ENCODE assay signal across 1 cellular context in the genomic region with DNA sequence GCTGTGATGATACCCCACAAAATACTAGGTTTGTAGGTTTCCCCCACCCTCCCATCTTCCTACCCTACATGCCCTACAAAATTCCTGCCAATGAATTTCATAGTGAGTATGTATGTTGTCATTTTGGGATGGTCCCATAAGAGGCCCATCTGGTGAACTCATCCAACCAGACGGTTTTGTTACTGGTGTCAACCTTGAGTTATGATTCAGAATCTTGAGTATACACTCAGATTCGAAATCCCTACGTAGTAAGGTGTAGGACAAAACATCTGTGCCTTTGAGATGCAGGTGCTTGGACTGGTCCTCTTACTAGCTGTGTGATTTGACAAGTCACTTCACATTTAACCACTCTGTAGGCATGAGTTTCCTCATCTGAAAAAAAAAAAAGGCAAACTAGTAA.
TF ChIP-seq lines count a peak whose summit lies in the region.

No MANE protein-coding gene starts in this region.

TF ChIP-seq in K562, 482 proteins besides CTCF, POLR2A, EP300 and RAD21:
- TF ChIP-seq, protein P1, sequence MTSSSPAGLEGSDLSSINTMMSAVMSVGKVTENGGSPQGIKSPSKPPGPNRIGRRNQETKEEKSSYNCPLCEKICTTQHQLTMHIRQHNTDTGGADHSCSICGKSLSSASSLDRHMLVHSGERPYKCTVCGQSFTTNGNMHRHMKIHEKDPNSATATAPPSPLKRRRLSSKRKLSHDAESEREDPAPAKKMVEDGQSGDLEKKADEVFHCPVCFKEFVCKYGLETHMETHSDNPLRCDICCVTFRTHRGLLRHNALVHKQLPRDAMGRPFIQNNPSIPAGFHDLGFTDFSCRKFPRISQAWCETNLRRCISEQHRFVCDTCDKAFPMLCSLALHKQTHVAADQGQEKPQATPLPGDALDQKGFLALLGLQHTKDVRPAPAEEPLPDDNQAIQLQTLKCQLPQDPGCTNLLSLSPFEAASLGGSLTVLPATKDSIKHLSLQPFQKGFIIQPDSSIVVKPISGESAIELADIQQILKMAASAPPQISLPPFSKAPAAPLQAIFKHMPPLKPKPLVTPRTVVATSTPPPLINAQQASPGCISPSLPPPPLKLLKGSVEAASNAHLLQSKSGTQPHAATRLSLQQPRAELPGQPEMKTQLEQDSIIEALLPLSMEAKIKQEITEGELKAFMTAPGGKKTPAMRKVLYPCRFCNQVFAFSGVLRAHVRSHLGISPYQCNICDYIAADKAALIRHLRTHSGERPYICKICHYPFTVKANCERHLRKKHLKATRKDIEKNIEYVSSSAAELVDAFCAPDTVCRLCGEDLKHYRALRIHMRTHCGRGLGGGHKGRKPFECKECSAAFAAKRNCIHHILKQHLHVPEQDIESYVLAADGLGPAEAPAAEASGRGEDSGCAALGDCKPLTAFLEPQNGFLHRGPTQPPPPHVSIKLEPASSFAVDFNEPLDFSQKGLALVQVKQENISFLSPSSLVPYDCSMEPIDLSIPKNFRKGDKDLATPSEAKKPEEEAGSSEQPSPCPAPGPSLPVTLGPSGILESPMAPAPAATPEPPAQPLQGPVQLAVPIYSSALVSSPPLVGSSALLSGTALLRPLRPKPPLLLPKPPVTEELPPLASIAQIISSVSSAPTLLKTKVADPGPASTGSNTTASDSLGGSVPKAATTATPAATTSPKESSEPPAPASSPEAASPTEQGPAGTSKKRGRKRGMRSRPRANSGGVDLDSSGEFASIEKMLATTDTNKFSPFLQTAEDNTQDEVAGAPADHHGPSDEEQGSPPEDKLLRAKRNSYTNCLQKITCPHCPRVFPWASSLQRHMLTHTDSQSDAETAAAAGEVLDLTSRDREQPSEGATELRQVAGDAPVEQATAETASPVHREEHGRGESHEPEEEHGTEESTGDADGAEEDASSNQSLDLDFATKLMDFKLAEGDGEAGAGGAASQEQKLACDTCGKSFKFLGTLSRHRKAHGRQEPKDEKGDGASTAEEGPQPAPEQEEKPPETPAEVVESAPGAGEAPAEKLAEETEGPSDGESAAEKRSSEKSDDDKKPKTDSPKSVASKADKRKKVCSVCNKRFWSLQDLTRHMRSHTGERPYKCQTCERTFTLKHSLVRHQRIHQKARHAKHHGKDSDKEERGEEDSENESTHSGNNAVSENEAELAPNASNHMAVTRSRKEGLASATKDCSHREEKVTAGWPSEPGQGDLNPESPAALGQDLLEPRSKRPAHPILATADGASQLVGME (CRISPR knock-in tag; IDR thresholded peaks at IDR 0.05), result no peak
- TF ChIP-seq, protein P2, sequence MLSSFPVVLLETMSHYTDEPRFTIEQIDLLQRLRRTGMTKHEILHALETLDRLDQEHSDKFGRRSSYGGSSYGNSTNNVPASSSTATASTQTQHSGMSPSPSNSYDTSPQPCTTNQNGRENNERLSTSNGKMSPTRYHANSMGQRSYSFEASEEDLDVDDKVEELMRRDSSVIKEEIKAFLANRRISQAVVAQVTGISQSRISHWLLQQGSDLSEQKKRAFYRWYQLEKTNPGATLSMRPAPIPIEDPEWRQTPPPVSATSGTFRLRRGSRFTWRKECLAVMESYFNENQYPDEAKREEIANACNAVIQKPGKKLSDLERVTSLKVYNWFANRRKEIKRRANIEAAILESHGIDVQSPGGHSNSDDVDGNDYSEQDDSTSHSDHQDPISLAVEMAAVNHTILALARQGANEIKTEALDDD (IDR thresholded peaks at IDR 0.05), result 0 out of 2 replicates have a peak, but pooled peaks have one; percentile 11
- TF ChIP-seq ESRRB (CRISPR knock-in tag; IDR thresholded peaks at IDR 0.05; ENCODE audit: borderline replicate concordance) (no peak), RBFOX2 (IDR thresholded peaks at IDR 0.05; ENCODE audit: low read depth, low read length) (no peak)
